28 cellular contexts compared by ENCODE assay signal in genomic region chr7:30662431-30662939, GRCh38. TPM values are rescaled to one million over a fixed set of nuclear protein-coding genes. Genes with fewer than 3 reads are reported as not detected.
"Had no signal": no experiment of that assay in that cellular context is flagged by ENCODE, and none has a peak within 500 bp of the region (broad histone marks: within the 10 kb centered on the region; RNA-seq: fewer than 3 reads in every experiment).

No MANE protein-coding gene starts in this region.

- DNase-seq: activated CD4-positive, alpha-beta memory T cell treated with anti-CD3 and anti-CD28 coated beads for 36 hours; activated CD4-positive, alpha-beta T cell treated with anti-CD3 and anti-CD28 coated beads for 36 hours; activated CD4-positive, alpha-beta T cell treated with anti-CD3 and anti-CD28 coated beads, Interleukin-2, amount 10 ng/mL, durations not matched to agents 24 days and 14 days; activated CD4-positive, CD25-positive, alpha-beta regulatory T cell; activated CD4-positive, CD25-positive, alpha-beta regulatory T cell treated with anti-CD3 and anti-CD28 coated beads, Interleukin-2, amount 50 U/mL, for 72 hours; activated effector memory CD4-positive, alpha-beta T cell treated with Interleukin-2 at 50 U/mL for 16 hours; activated gamma-delta T cell treated with Interleukin-2 at 50 U/mL for 16 hours; activated naive CD4-positive, alpha-beta T cell treated with anti-CD3 and anti-CD28 coated beads, Interleukin-2, amount 50 U/mL, for 16 hours; activated naive CD4-positive, alpha-beta T cell treated with Interleukin-2 at 50 U/mL for 16 hours; activated T-cell treated with anti-CD3 and anti-CD28 coated beads, Interleukin-2, amount 50 U/mL, for 4 hours; amniotic stem cell; anterior cingulate cortex; body of pancreas; central memory CD4-positive, alpha-beta T cell; cerebellar nuclear complex; effector memory CD8-positive, alpha-beta T cell; erythroblast; foreskin keratinocyte; gastrocnemius medialis; glutamatergic neuron; heart left ventricle; T-helper 2 cell had no signal

- H3K36me3 ChIP-seq: cardiac muscle cell, esophagus muscularis mucosa, gastrocnemius medialis, heart left ventricle had no signal

- H3K27ac ChIP-seq: body of pancreas, cardiac muscle cell, coronary artery, dorsolateral prefrontal cortex, esophagus muscularis mucosa, foreskin keratinocyte, gastrocnemius medialis, heart left ventricle had no signal

- ATAC-seq: activated CD4-positive, alpha-beta T cell treated with anti-CD3 and anti-CD28 coated beads for 36 hours; activated T-cell treated with anti-CD3 and anti-CD28 coated beads, Interleukin-2, amount 50 U/mL, for 4 hours; activated T-helper 17 cell treated with anti-CD3 and anti-CD28 coated beads, Interleukin-2, amount 50 U/mL, for 72 hours; body of pancreas; effector memory CD8-positive, alpha-beta T cell; foreskin keratinocyte; gastrocnemius medialis; heart left ventricle had no signal

- H3K4me1 ChIP-seq: body of pancreas, esophagus muscularis mucosa, foreskin keratinocyte, gastrocnemius medialis, heart left ventricle had no signal

- H3K4me3 ChIP-seq: body of pancreas, cardiac muscle cell, coronary artery, dorsolateral prefrontal cortex, esophagus muscularis mucosa, gastrocnemius medialis, heart left ventricle had no signal

- H3K27me3 ChIP-seq: body of pancreas, cardiac muscle cell, gastrocnemius medialis, heart left ventricle had no signal

- H3K9me3 ChIP-seq: body of pancreas, esophagus muscularis mucosa, gastrocnemius medialis, heart left ventricle had no signal

RNA-seq across cellular contexts. Expression of gene CRHR2, which starts 19.8 kb away (rescaled TPM):
- total RNA-seq: activated CD4-positive, alpha-beta T cell treated with anti-CD3 and anti-CD28 coated beads for 36 hours; activated CD4-positive, alpha-beta T cell treated with anti-CD3 and anti-CD28 coated beads, Interleukin-2, amount 10 ng/mL, durations not matched to agents 24 days and 14 days; activated T-cell treated with anti-CD3 and anti-CD28 coated beads, Interleukin-2, amount 50 U/mL, for 4 hours; activated T-helper 17 cell treated with anti-CD3 and anti-CD28 coated beads, Interleukin-2, amount 50 U/mL, for 72 hours; foreskin keratinocyte; T-helper 1 cell treated with Interleukin-12 subunit alpha and Interleukin-12 subunit beta and Interleukin-4 antibody, amounts not matched to agents 30 ng/mL and 1 ng/mL, for 36 hours had no signal
- polyA plus RNA-seq: foreskin keratinocyte had no signal
